8 cellular contexts compared by ENCODE assay signal in genomic region chr11:8911040-8911823, GRCh38. TPM values are rescaled to one million over a fixed set of nuclear protein-coding genes. Genes with fewer than 3 reads are reported as not detected.
DNase-seq lines count a peak whose midpoint lies in the region; ATAC-seq, FAIRE-seq and TF ChIP-seq lines count a peak whose summit lies in the region.

Gene AKIP1, plus strand, starts transcription at chr11:8911189. Its CDS starts 261 bp downstream, at chr11:8911450.

- no peak for TF ChIP-seq EP300 in esophagus muscularis mucosa (IDR thresholded peaks at IDR 0.05)

- peaks cover 47% of the 10 kb centered on the region for H3K4me1 Mint-ChIP-seq in activated T-cell treated with anti-CD3 and anti-CD28 coated beads, Interleukin-2, amount 50 U/mL, for 72 hours (ENCODE audit: low read depth)

- peaks cover 17% of the 10 kb centered on the region for H3K27me3 Mint-ChIP-seq in activated T-cell treated with anti-CD3 and anti-CD28 coated beads, Interleukin-2, amount 50 U/mL, for 72 hours (ENCODE audit: low read depth)

- H3K27ac Mint-ChIP-seq in activated T-cell treated with anti-CD3 and anti-CD28 coated beads, Interleukin-2, amount 50 U/mL, for 72 hours, result peak within 1 kb of the TSS; percentile 89

- no peaks in the 10 kb centered on the region for H3K9me3 Mint-ChIP-seq in activated T-cell treated with anti-CD3 and anti-CD28 coated beads, Interleukin-2, amount 50 U/mL, for 72 hours

- H3K27me3 ChIP-seq in esophagus muscularis mucosa, result no peaks in the 10 kb centered on the region
- no peaks in the 10 kb centered on the region for H3K27me3 ChIP-seq in muscle layer of duodenum (ENCODE audit: low read depth, low read length)

- peaks cover 11% of the 10 kb centered on the region for H3K36me3 ChIP-seq in KOPT-K1 (ENCODE audit: insufficient read depth, low read length)
- peaks cover 0 to 9% (median 4%) of the 10 kb centered on the region in 4 donors for H3K36me3 ChIP-seq in esophagus muscularis mucosa
- no peaks in the 10 kb centered on the region for H3K36me3 ChIP-seq in muscle layer of duodenum (ENCODE audit: control insufficient read depth in 1 of 2, insufficient read depth in 2 of 2, low read length in 2 of 2)

- peak in 1 of 3 experiments; percentile 2 for TF ChIP-seq CTCF in esophagus muscularis mucosa (IDR thresholded peaks at IDR 0.05)

- DNase-seq in DMS153 treated with DMSO at 0.1 percent for 48 hours (lab: John Stamatoyannopoulos, UW; ENCODE audit: unreplicated experiment) (peak; percentile 91), RCC 7860 (ENCODE audit: low spot score) (peak; percentile 86), esophagus muscularis mucosa (ENCODE audit: extremely low spot score) (peak; percentile 96)
- DNase-seq in activated T-cell treated with anti-CD3 and anti-CD28 coated beads, Interleukin-2, amount 50 U/mL, for 72 hours, result peak; percentile 85 to 89
- DNase-seq in stimulated activated CD8-positive, alpha-beta memory T cell treated with anti-CD3 and anti-CD28 coated beads, Interleukin-7, amount 100 ng/mL, for 24 hours (ENCODE audit: low read depth), result peak; percentile 80

- TF ChIP-seq POLR2A in esophagus muscularis mucosa (IDR thresholded peaks at IDR 0.05; ENCODE audit: low read depth), result peak; percentile 24

- H3K9me3 ChIP-seq in KOPT-K1 (ENCODE audit: insufficient read depth, low read length, poor library complexity, severe bottlenecking), result no peaks in the 10 kb centered on the region
- H3K9me3 ChIP-seq in esophagus muscularis mucosa, result no peaks in the 10 kb centered on the region
- H3K9me3 ChIP-seq in muscle layer of duodenum (ENCODE audit: control insufficient read depth in 1 of 2, low read length in 2 of 2), result no peaks in the 10 kb centered on the region

- H3K4me3 ChIP-seq in esophagus muscularis mucosa (peak within 1 kb of the TSS; percentile 79 to 95 (median 92)), muscle layer of duodenum (ENCODE audit: low read depth in 1 of 2, low read length in 2 of 2) (peak within 1 kb of the TSS; percentile 71 to 95)

- ATAC-seq in GM21717 (IDR thresholded peaks at IDR 0.05; ENCODE audit: unreplicated experiment), result peak; percentile 79
- peak; percentile 82 to 83 for ATAC-seq in activated T-cell treated with anti-CD3 and anti-CD28 coated beads, Interleukin-2, amount 50 U/mL, for 72 hours (replicated peaks in 1 of 2)

- H3K36me3 Mint-ChIP-seq in activated T-cell treated with anti-CD3 and anti-CD28 coated beads, Interleukin-2, amount 50 U/mL, for 72 hours (ENCODE audit: insufficient read depth in 2 of 2), result peaks cover 0 to 2% of the 10 kb centered on the region in 2 donors

- H3K27ac ChIP-seq in KOPT-K1 (ENCODE audit: low read depth, low read length, poor library complexity, severe bottlenecking) (peak within 1 kb of the TSS; percentile 84), esophagus muscularis mucosa (replicated peaks in 1 of 4) (peak within 1 kb of the TSS; percentile 91 to 98 (median 98)), muscle layer of duodenum (ENCODE audit: low read length) (peak within 1 kb of the TSS; percentile 75)

- intact Hi-C loops in esophagus muscularis mucosa (cut with DNase I), result loop anchor here (5.0 to 10.0 kb wide), 2 partner anchors 99 to 226 kb away; partner anchors contain the start of genes RPL27A and TRIM66

- H3K4me3 Mint-ChIP-seq in activated T-cell treated with anti-CD3 and anti-CD28 coated beads, Interleukin-2, amount 50 U/mL, for 72 hours, result peak within 1 kb of the TSS; percentile 89 to 96

- WGBS in esophagus muscularis mucosa, result 0% methylated on average over 23 of the region's 65 CpGs

- H3K4me1 ChIP-seq in esophagus muscularis mucosa (peaks cover 20 to 50% (median 45%) of the 10 kb centered on the region in 4 donors), muscle layer of duodenum (ENCODE audit: control insufficient read depth in 1 of 2, insufficient read depth in 2 of 2, low read length in 2 of 2) (peaks cover 12 to 28% of the 10 kb centered on the region in 2 donors)

- no peak for FAIRE-seq in RCC 7860 (lab: Jason Lieb, UNC)

RNA-seq across cellular contexts. Expression of gene AKIP1, which starts in this region (rescaled TPM):
- 10 to 100 TPM; 27.2 to 27.7 TPM for total RNA-seq in activated T-cell treated with anti-CD3 and anti-CD28 coated beads, Interleukin-2, amount 50 U/mL, for 72 hours
- total RNA-seq in esophagus muscularis mucosa, result 10 to 100 TPM; 30.5 to 56.4 (median 41.7) TPM

Comparison
In these comparisons a context has a peak if more than half of its experiments do, and no peak if none do; other contexts are left out.
1. Peak in every context shown above with its lines: DNase-seq, ATAC-seq, H3K4me3 ChIP-seq and H3K27ac ChIP-seq.